8 cellular contexts compared by ENCODE assay signal in the genomic region with DNA sequence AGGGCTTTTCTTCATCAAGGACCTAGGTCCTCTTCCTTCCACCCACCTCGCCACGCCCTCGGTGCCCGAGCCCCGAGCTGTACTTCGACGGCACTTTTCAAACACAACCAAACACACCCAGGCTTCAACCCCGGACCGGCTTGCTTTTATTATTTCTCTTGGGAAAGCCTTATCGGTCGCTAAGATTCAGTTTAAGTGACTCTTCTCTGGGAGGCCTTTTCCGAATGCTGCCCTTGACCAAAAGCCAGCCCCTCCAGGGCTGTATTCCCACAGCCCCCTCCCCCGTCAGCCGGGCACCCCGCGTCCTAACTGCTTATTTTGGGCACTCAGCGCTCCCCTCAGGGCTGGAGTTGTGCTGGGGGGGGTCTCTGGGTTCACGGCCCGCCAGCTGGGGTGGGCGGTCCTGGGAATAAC. TPM values are rescaled to one million over a fixed set of nuclear protein-coding genes. Genes with fewer than 3 reads are reported as not detected.
DNase-seq lines count a peak whose midpoint lies in the region; ATAC-seq lines count a peak whose summit lies in the region.

No MANE protein-coding gene starts in this region.

- H3K4me3 ChIP-seq in BLaER1 (peak overlapping the region; percentile 75), stomach smooth muscle (ENCODE audit: low read length in 2 of 2) (peak overlapping the region; percentile 58 to 68)

- H3K9ac ChIP-seq in BLaER1 = peak overlapping the region; percentile 70; the same call in 1 of the 2 replicates
- H3K9ac ChIP-seq in stomach smooth muscle (ENCODE audit: low read length in 2 of 2) = peak overlapping the region in 1 of 2 donors; percentile 32

- H3K36me3 ChIP-seq in BLaER1 = no peaks in the 10 kb centered on the region
- no peaks in the 10 kb centered on the region for H3K36me3 ChIP-seq in stomach smooth muscle (ENCODE audit: control insufficient read depth in 2 of 2, insufficient read depth in 2 of 2, low read length in 2 of 2)

- ATAC-seq in HG02938 (IDR thresholded peaks at IDR 0.05; ENCODE audit: unreplicated experiment) (peak; percentile 9), HG02970 (IDR thresholded peaks at IDR 0.05; ENCODE audit: low FRiP score, unreplicated experiment) (no peak)
- no peak for ATAC-seq in activated naive CD8-positive, alpha-beta T cell treated with anti-CD3 and anti-CD28 coated beads, Interleukin-2, amount 10 ng/mL, durations not matched to agents 7 days and 5 days (ENCODE audit: low read depth)

- H3K27ac ChIP-seq in BLaER1 (peak overlapping the region; percentile 60; the same call in 1 of the 2 replicates), stomach smooth muscle (ENCODE audit: low read length) (no peak overlapping the region)

- POLR2A ChIA-PET in activated naive CD8-positive, alpha-beta T cell treated with anti-CD3 and anti-CD28 coated beads, Interleukin-2, amount 10 ng/mL, durations not matched to agents 7 days and 5 days (lab: Charles Lee) = interaction anchor here (0.6 kb wide), 1 partner anchor 36 kb away, joined by 3 read pairs; no protein-coding TSS in a partner anchor

- no peaks in the 10 kb centered on the region for H3K9me3 Mint-ChIP-seq in activated naive CD8-positive, alpha-beta T cell treated with anti-CD3 and anti-CD28 coated beads, Interleukin-2, amount 10 ng/mL, durations not matched to agents 7 days and 5 days

- H3K27ac Mint-ChIP-seq in activated naive CD8-positive, alpha-beta T cell treated with anti-CD3 and anti-CD28 coated beads, Interleukin-2, amount 10 ng/mL, durations not matched to agents 7 days and 5 days = no peak overlapping the region

- H3K4me1 ChIP-seq in BLaER1 (peaks cover 5% of the 10 kb centered on the region; the same call in 1 of the 2 replicates), stomach smooth muscle (ENCODE audit: control insufficient read depth, insufficient read depth, low read length) (peaks cover 14% of the 10 kb centered on the region)

- peaks cover 15% of the 10 kb centered on the region for H3K4me1 Mint-ChIP-seq in activated naive CD8-positive, alpha-beta T cell treated with anti-CD3 and anti-CD28 coated beads, Interleukin-2, amount 10 ng/mL, durations not matched to agents 7 days and 5 days

- H3K27me3 ChIP-seq in BLaER1 (peaks cover 40% of the 10 kb centered on the region), stomach smooth muscle (ENCODE audit: control insufficient read depth in 1 of 2, insufficient read depth in 2 of 2, low read length in 2 of 2) (peaks cover 17 to 55% of the 10 kb centered on the region in 2 donors)

- peak overlapping the region; percentile 79 for H3K4me3 Mint-ChIP-seq in activated naive CD8-positive, alpha-beta T cell treated with anti-CD3 and anti-CD28 coated beads, Interleukin-2, amount 10 ng/mL, durations not matched to agents 7 days and 5 days

- peak; percentile 36 for DNase-seq in activated naive CD8-positive, alpha-beta T cell treated with anti-CD3 and anti-CD28 coated beads, Interleukin-2, amount 10 ng/mL, durations not matched to agents 7 days and 5 days
- peak; percentile 55 for DNase-seq in islet precursor cell
- no peak for DNase-seq in cortex of kidney (lab: John Stamatoyannopoulos, UW)
- no peak for DNase-seq in putamen (ENCODE audit: low spot score)

- H3K9me3 ChIP-seq in BLaER1 (no peaks in the 10 kb centered on the region), stomach smooth muscle (ENCODE audit: control insufficient read depth in 2 of 2, low read length in 2 of 2) (no peaks in the 10 kb centered on the region)

- peak overlapping the region; percentile 94 for H3K4me2 ChIP-seq in BLaER1

- peaks cover 1% of the 10 kb centered on the region for H3K36me3 Mint-ChIP-seq in activated naive CD8-positive, alpha-beta T cell treated with anti-CD3 and anti-CD28 coated beads, Interleukin-2, amount 10 ng/mL, durations not matched to agents 7 days and 5 days

- H4K20me1 ChIP-seq in BLaER1 = peaks cover 23% of the 10 kb centered on the region; the same call in 1 of the 2 replicates

- peaks cover 55% of the 10 kb centered on the region for H3K27me3 Mint-ChIP-seq in activated naive CD8-positive, alpha-beta T cell treated with anti-CD3 and anti-CD28 coated beads, Interleukin-2, amount 10 ng/mL, durations not matched to agents 7 days and 5 days

RNA-seq across cellular contexts. Expression of gene PPP4R4, which starts 0.6 kb away (rescaled TPM):
- total RNA-seq in activated naive CD8-positive, alpha-beta T cell treated with anti-CD3 and anti-CD28 coated beads, Interleukin-2, amount 10 ng/mL, durations not matched to agents 7 days and 5 days = under 1 TPM; 0.47 to 0.57 TPM

RNA-seq across cellular contexts. Expression of gene IFI27L2, which starts 44.1 kb away (rescaled TPM):
- 10 to 100 TPM; 76.4 to 77.9 TPM for total RNA-seq in activated naive CD8-positive, alpha-beta T cell treated with anti-CD3 and anti-CD28 coated beads, Interleukin-2, amount 10 ng/mL, durations not matched to agents 7 days and 5 days

Comparison
In these comparisons a context has a peak if more than half of its experiments do, and no peak if none do; other contexts are left out.
1. DNase-seq: peak in activated naive CD8-positive, alpha-beta T cell treated with anti-CD3 and anti-CD28 coated beads, Interleukin-2, amount 10 ng/mL, durations not matched to agents 7 days and 5 days (single experiment) and islet precursor cell (single experiment); none in cortex of kidney (single experiment) and putamen (single experiment).